ENCODE assay signal across 11 cellular contexts in the genomic region with DNA sequence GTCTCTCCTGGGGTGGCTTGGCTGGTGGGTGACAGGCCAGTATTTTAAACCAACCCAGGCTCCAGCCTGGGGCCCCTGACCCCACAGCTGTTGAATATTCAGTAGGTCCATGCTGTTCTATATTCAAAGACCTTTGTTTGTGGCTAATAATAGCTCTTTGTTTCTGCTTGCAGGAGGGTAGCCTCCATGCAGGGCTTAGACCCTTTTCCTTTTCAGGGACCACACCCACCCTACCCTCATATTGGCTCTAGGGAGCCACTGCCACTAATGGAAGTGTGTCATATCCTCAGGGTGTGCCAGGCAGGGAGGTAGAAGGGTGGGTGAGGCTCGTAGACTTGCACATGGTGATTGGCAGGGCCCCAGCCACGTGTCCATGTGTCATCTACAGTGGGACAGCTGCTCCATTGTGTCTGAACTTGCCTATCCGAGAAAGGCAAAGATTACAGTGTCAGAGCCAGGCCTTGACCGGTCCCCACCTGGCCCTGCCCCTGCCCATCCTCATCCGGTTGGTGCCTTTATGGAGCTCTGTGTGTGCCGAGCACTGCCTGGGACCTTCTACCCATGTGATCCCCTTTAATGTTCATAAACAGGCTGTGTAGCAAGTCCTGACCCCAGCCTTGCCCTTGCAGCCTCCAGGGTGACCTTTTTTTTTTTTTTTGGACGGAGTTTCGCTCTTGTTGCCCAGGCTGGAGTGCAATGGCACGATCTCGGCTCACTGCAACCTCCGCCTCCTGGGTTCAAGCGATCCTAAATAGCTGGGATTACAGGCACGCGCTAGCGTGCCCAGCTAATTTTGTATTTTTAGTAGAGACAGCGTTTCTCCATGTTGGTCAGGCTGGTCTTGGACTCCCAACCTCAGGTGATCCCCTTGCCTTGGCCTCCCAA. TPM values are rescaled to one million over a fixed set of nuclear protein-coding genes. Genes with fewer than 3 reads are reported as not detected.
DNase-seq lines count a peak whose midpoint lies in the region; ATAC-seq, FAIRE-seq and TF ChIP-seq lines count a peak whose summit lies in the region.
"Had no signal": no experiment of that assay in that cellular context is flagged by ENCODE, and none has a peak within 500 bp of the region (broad histone marks: within the 10 kb centered on the region; RNA-seq: fewer than 3 reads in every experiment).

No MANE protein-coding gene starts in this region.

- no peak overlapping the region for H2AFZ ChIP-seq in K562 (ENCODE audit: low read depth, low read length)

- POLR2A ChIA-PET in K562 (lab: Yijun Ruan, JAX), result interaction anchor here (0.7 kb wide), 1 partner anchor 11 kb away, joined by 4 read pairs; no protein-coding TSS in a partner anchor

- H3K79me2 ChIP-seq in K562 (ENCODE audit: control insufficient read depth, insufficient read depth, low read length), result no peaks in the 10 kb centered on the region

- 0 out of 2 replicates have a peak, but pooled peaks cover 5% of the 10 kb centered on the region for H3K36me3 ChIP-seq in HUES48 (ENCODE audit: control insufficient read depth, insufficient read depth, low read length)
- H3K36me3 ChIP-seq in K562 (ENCODE audit: control insufficient read depth, insufficient read depth, low read length), result no peaks in the 10 kb centered on the region

- in situ Hi-C loops in K562 (cut with MboI), result no loop called here

- H3K4me1 ChIP-seq in HUES48 (ENCODE audit: control insufficient read depth, insufficient read depth, low read length), result peaks cover 8% of the 10 kb centered on the region; the same call in 1 of the 2 replicates
- H3K4me1 ChIP-seq in K562 (replicated peaks in 1 of 2; ENCODE audit: control insufficient read depth in 2 of 2, insufficient read depth in 2 of 2, low read length in 2 of 2), result 0 out of 5 replicates have a peak, but pooled peaks cover 0 to 3% of the 10 kb centered on the region in 2 experiments

- peak overlapping the region; percentile 60 for H3K27ac ChIP-seq in HUES48 (ENCODE audit: low read depth, low read length)
- H3K27ac ChIP-seq in K562 (ENCODE audit: extremely low read depth, low read depth, low read length), result no peak overlapping the region
- H3K27ac ChIP-seq: VCaP had no signal

- H3K4me2 ChIP-seq in K562 (ENCODE audit: insufficient read depth, low read length), result no peak overlapping the region

- no peak for TF ChIP-seq EP300 in K562 (IDR thresholded peaks at IDR 0.05; ENCODE audit: low read length)

- DNase-seq in K562 (ENCODE audit: extremely low read depth in 1 of 4, low spot score in 3 of 4) (no peak), hippocampal formation (lab: John Stamatoyannopoulos, UW) (peak; percentile 91), superior temporal gyrus (ENCODE audit: extremely low spot score) (peak; percentile 97)
- DNase-seq: NCI-H1436 had no signal

- TF ChIP-seq RAD21 in K562 (CRISPR knock-in tag; conservative IDR thresholded peaks at IDR 0.05 in 1 of 2, IDR thresholded peaks at IDR 0.05 in 1 of 2), result no peak

- H3K9me1 ChIP-seq in K562 (ENCODE audit: control insufficient read depth, insufficient read depth, low read length), result no peaks in the 10 kb centered on the region

- no peak for TF ChIP-seq CTCF in K562 (IDR thresholded peaks at IDR 0.05 in 2 of 3, conservative IDR thresholded peaks at IDR 0.05 in 1 of 3; ENCODE audit: insufficient read depth in 2 of 3, low read depth in 1 of 3, low read length in 3 of 3)

- ATAC-seq in K562 (no peak), HG03520 (IDR thresholded peaks at IDR 0.05; ENCODE audit: unreplicated experiment) (no peak), GM19455 (IDR thresholded peaks at IDR 0.05; ENCODE audit: unreplicated experiment) (no peak), HG02840 (IDR thresholded peaks at IDR 0.05; ENCODE audit: low FRiP score, unreplicated experiment) (no peak), HG02642 (IDR thresholded peaks at IDR 0.05; ENCODE audit: poor library complexity, unreplicated experiment) (no peak)

- WGBS in K562 (ENCODE audit: insufficient coverage, low coverage, missing lambda C conversion rate), result 52% methylated on average over 16 of the region's 16 CpGs

- no peak for TF ChIP-seq POLR2A in K562 (conservative IDR thresholded peaks at IDR 0.05)

- no peaks in the 10 kb centered on the region for H3K9me3 ChIP-seq in HUES48 (ENCODE audit: control insufficient read depth, insufficient read depth, low read length)
- H3K9me3 ChIP-seq in K562 (replicated peaks; ENCODE audit: control insufficient read depth, insufficient read depth, low read depth, low read length), result peaks cover 3% of the 10 kb centered on the region; the same call in 1 of the 2 replicates

- no peaks in the 10 kb centered on the region for H4K20me1 ChIP-seq in K562 (replicated peaks; ENCODE audit: control insufficient read depth, insufficient read depth, low read length)

- H3K4me3 ChIP-seq in HUES48 (ENCODE audit: low read depth, low read length), result no peak overlapping the region
- H3K4me3 ChIP-seq in K562, result no peak overlapping the region

- H3K9ac ChIP-seq in HUES48 (ENCODE audit: low read depth, low read length) (no peak overlapping the region), K562 (ENCODE audit: insufficient read depth in 1 of 2, low read depth in 2 of 2, low read length in 2 of 2) (no peak overlapping the region)

- BruUV-seq in K562 (replicated peaks; lab: Mats Ljungman, UMichigan), result no TSS peak

- FAIRE-seq in K562 (lab: Jason Lieb, UNC), result no peak
- FAIRE-seq: GM12892 had no signal

- H3K27me3 ChIP-seq in HUES48 (ENCODE audit: control insufficient read depth, insufficient read depth, low read length) (no peaks in the 10 kb centered on the region), K562 (ENCODE audit: control insufficient read depth in 2 of 2, insufficient read depth in 2 of 2, low read length in 2 of 2) (no peaks in the 10 kb centered on the region)

- CTCF ChIA-PET in K562 (lab: Yijun Ruan, JAX; ENCODE audit: low intra/inter-chr PET ratio), result no interaction called here

- intact Hi-C loops in K562 (cut with micrococcal nuclease), result no loop called here

TF ChIP-seq in K562, 482 proteins besides CTCF, POLR2A, EP300 and RAD21 (continues in another document):
- TF ChIP-seq ARID1B (IDR thresholded peaks at IDR 0.05), result no peak
- TF ChIP-seq PCBP2 (IDR thresholded peaks at IDR 0.05; ENCODE audit: low read depth, low read length, poor library complexity, severe bottlenecking), result no peak
- TF ChIP-seq ASH1L (IDR thresholded peaks at IDR 0.05; ENCODE audit: borderline replicate concordance, low read depth, partially characterized antibody), result no peak
- no peak for TF ChIP-seq HNRNPH1 (optimal IDR thresholded peaks at IDR 0.05; ENCODE audit: low read depth, low read length)
- TF ChIP-seq ZNF696 (CRISPR knock-in tag; conservative IDR thresholded peaks at IDR 0.05), result no peak
- TF ChIP-seq XRCC4 (IDR thresholded peaks at IDR 0.05; ENCODE audit: extremely low read depth, insufficient read depth, insufficient read length), result no peak
- no peak for TF ChIP-seq XRCC3 (IDR thresholded peaks at IDR 0.05)
- TF ChIP-seq, protein P1, sequence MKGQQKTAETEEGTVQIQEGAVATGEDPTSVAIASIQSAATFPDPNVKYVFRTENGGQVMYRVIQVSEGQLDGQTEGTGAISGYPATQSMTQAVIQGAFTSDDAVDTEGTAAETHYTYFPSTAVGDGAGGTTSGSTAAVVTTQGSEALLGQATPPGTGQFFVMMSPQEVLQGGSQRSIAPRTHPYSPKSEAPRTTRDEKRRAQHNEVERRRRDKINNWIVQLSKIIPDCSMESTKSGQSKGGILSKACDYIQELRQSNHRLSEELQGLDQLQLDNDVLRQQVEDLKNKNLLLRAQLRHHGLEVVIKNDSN (CRISPR knock-in tag; IDR thresholded peaks at IDR 0.05), result peak; percentile 46; the same call in 1 of the 2 replicates
- no peak for TF ChIP-seq NR2C1 (IDR thresholded peaks at IDR 0.05)
- TF ChIP-seq NR2C1 (tag; IDR thresholded peaks at IDR 0.05), result no peak
- no peak for TF ChIP-seq ZBTB8A (IDR thresholded peaks at IDR 0.05; ENCODE audit: partially characterized antibody)
- no peak for TF ChIP-seq CBX8 (IDR thresholded peaks at IDR 0.05; ENCODE audit: borderline replicate concordance, extremely low read depth, low read depth, low read length, poor library complexity, severe bottlenecking)
- TF ChIP-seq, protein P2, sequence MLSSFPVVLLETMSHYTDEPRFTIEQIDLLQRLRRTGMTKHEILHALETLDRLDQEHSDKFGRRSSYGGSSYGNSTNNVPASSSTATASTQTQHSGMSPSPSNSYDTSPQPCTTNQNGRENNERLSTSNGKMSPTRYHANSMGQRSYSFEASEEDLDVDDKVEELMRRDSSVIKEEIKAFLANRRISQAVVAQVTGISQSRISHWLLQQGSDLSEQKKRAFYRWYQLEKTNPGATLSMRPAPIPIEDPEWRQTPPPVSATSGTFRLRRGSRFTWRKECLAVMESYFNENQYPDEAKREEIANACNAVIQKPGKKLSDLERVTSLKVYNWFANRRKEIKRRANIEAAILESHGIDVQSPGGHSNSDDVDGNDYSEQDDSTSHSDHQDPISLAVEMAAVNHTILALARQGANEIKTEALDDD (IDR thresholded peaks at IDR 0.05), result no peak
- peak; percentile 46 for TF ChIP-seq MAX (CRISPR knock-in tag; IDR thresholded peaks at IDR 0.05)

RNA-seq across cellular contexts. Expression of gene TMC7, which starts 22.1 kb away (rescaled TPM):
- 7.4 and 8.2 TPM in 2 replicates for total RNA-seq in K562 (2011; cell fraction: chromatin; rRNA removed; ENCODE audit: low replicate concordance)
- 4.1 and 5.3 TPM in 2 replicates for total RNA-seq in K562 (2011; cell fraction: nucleolus; rRNA removed)
- 5.4 and 7.0 TPM in 2 replicates for total RNA-seq in K562 (2011; cell fraction: nucleoplasm; rRNA removed)
- total RNA-seq in K562 (2014; rRNA removed), result 0.77 and 2.0 TPM in 2 replicates
- 1.7 and 1.9 TPM in 2 replicates for total RNA-seq in K562 (2014; rRNA removed; fragmentation: Illumina TruSeq; extraction: Trizol)
- total RNA-seq in K562 (2015; rRNA removed; fragmentation: Illumina TruSeq; extraction: Trizol), result 0.57 and 0.76 TPM in 2 replicates
- 1.5 TPM in 2 replicates for total RNA-seq in K562 (2021)
- polyA plus RNA-seq in K562 (2011; rRNA removed), result 0.85 and 1.8 TPM in 2 replicates
- 1.0 and 1.3 TPM in 2 replicates for polyA plus RNA-seq in K562 (2011; cell fraction: cytosol; rRNA removed)
- polyA plus RNA-seq in K562 (2011; cell fraction: nucleus; rRNA removed), result 1.3 and 2.3 TPM in 2 replicates
- 0.94 and 1.9 TPM in 2 replicates for polyA plus RNA-seq in K562 (2012)
- polyA plus RNA-seq in K562 (2014; fragmentation: Illumina TruSeq; extraction: Trizol), result 1.8 and 2.0 TPM in 2 replicates
- under 1 TPM; 0.08 to 0.32 TPM for polyA plus RNA-seq in K562 (2014; fragmentation: Nextera tagmentation; extraction: Ambion mirVana)
- polyA plus RNA-seq in K562 (2014; rRNA removed), result 1.5 and 1.8 TPM in 2 replicates
- polyA minus RNA-seq in K562 (2011; rRNA and poly(A)+ RNA removed), result 1.3 and 2.9 TPM in 2 replicates
- 0.82 and 1.7 TPM in 2 replicates for polyA minus RNA-seq in K562 (2011; cell fraction: cytosol; rRNA and poly(A)+ RNA removed)
- 0.89 and 1.3 TPM in 2 replicates for polyA minus RNA-seq in K562 (2011; cell fraction: nucleus; rRNA and poly(A)+ RNA removed)

Comparison
In these comparisons a context has a peak if more than half of its experiments do, and no peak if none do; other contexts are left out.
1. DNase-seq: peak in hippocampal formation (2 of 2) and superior temporal gyrus (single experiment); none in K562 (0 of 4).